In the genomic region with DNA sequence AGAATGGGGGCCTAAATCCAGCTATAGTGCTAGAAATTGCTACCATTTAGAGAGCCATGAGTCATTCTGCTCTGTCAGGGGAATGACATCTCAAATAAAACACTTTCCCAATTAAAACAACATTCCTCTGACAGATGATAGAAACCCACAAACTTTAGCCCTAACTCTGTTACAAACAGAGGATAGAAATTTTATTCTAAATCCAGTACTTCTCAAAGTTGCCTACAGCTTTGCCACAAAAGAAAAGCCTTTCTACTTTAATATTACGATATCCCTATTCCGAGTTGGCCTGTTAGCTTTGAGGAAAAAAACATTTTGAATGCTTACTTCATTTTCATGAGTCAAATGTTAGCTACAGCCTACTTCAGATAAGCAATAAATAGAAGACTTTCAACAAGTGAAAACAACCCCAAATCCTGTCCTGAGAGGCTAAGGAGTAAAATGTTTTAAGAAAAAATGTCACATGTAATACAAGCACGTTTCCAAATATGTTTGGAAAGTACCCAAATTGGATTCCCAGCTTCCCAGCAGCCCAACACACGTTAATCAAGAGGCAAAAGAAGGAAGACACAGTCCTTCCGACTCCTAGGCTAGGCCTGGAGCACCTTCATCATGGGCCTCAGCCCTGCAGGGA, we compare ENCODE assay signal across 11 cellular contexts.
A peak's percentile ranks its signal among the peaks of the same experiment; 100 is the strongest.
DNase-seq lines count a peak whose midpoint lies in the region; ATAC-seq and TF ChIP-seq lines count a peak whose summit lies in the region.
"Had no signal": no experiment of that assay in that cellular context is flagged by ENCODE, and none has a peak within 500 bp of the region (broad histone marks: within the 10 kb centered on the region; RNA-seq: fewer than 3 reads in every experiment).

No MANE protein-coding gene starts in this region.

- H3K27ac ChIP-seq in tibial artery (peak overlapping the region; percentile 65 to 77), neural progenitor cell (no peak overlapping the region)

- H3F3A ChIP-seq in neural progenitor cell (ENCODE audit: low read depth) = peaks cover 14% of the 10 kb centered on the region

- H3K27me3 ChIP-seq in tibial artery = no peaks in the 10 kb centered on the region
- H3K27me3 ChIP-seq in neural progenitor cell = no peaks in the 10 kb centered on the region

- H3K4me3 ChIP-seq in tibial artery (no peak overlapping the region), neural progenitor cell (no peak overlapping the region)

- H3K4me1 ChIP-seq in tibial artery (peaks cover 0 to 21% (median 10%) of the 10 kb centered on the region in 4 donors), neural progenitor cell (peaks cover 6% of the 10 kb centered on the region)

- H3K27me3 Mint-ChIP-seq in chondrocyte (ENCODE audit: low read depth) (no peaks in the 10 kb centered on the region), neural progenitor cell (ENCODE audit: insufficient read depth, low read depth) (no peaks in the 10 kb centered on the region)
- H3K27me3 Mint-ChIP-seq in activated T-cell treated with anti-CD3 and anti-CD28 coated beads, Interleukin-2, amount 50 U/mL, for 4 hours (ENCODE audit: low read depth) = no peaks in the 10 kb centered on the region
- H3K27me3 Mint-ChIP-seq: activated naive CD8-positive, alpha-beta T cell had no signal

- peaks cover 20 to 24% (median 23%) of the 10 kb centered on the region in 3 donors for H3K36me3 ChIP-seq in tibial artery
- peaks cover 14% of the 10 kb centered on the region for H3K36me3 ChIP-seq in neural progenitor cell

- H3K9me3 ChIP-seq in tibial artery (no peaks in the 10 kb centered on the region), neural progenitor cell (ENCODE audit: low read depth) (no peaks in the 10 kb centered on the region)

- ATAC-seq in activated T-cell treated with anti-CD3 and anti-CD28 coated beads, Interleukin-2, amount 50 U/mL, for 4 hours = no peak

- TF ChIP-seq CTCF in chondrocyte (IDR thresholded peaks at IDR 0.05) = no peak
- TF ChIP-seq CTCF in tibial artery (IDR thresholded peaks at IDR 0.05) = no peak
- TF ChIP-seq CTCF in neural progenitor cell (IDR thresholded peaks at IDR 0.05) = no peak

- H3K36me3 Mint-ChIP-seq in chondrocyte (ENCODE audit: low read depth) (no peaks in the 10 kb centered on the region), neural progenitor cell (peaks cover 45% of the 10 kb centered on the region)
- peaks cover 16% of the 10 kb centered on the region for H3K36me3 Mint-ChIP-seq in activated T-cell treated with anti-CD3 and anti-CD28 coated beads, Interleukin-2, amount 50 U/mL, for 4 hours (ENCODE audit: insufficient read depth)

- peak; percentile 89 for DNase-seq in HT1080 (ENCODE audit: low read depth)
- no peak for DNase-seq in chondrocyte (ENCODE audit: low spot score)
- peak; percentile 64 for DNase-seq in kidney tubule cell (ENCODE audit: low spot score)
- no peak for DNase-seq in tibial artery
- DNase-seq in NCI-H1105 (lab: John Stamatoyannopoulos, UW) = no peak
- no peak for DNase-seq in neural progenitor cell (ENCODE audit: low spot score)
- DNase-seq in GOT3 (lab: John Stamatoyannopoulos, UW) = no peak
- DNase-seq in activated T-cell treated with anti-CD3 and anti-CD28 coated beads, Interleukin-2, amount 50 U/mL, for 4 hours = no peak
- DNase-seq: Kasumi-1, NCI-H774 had no signal

- no peak overlapping the region for H2AFZ ChIP-seq in neural progenitor cell (replicated peaks)

- H4K20me1 ChIP-seq in neural progenitor cell (ENCODE audit: low read depth) = peaks cover 11% of the 10 kb centered on the region

- peak overlapping the region; percentile 92 for H3K27ac Mint-ChIP-seq in chondrocyte (ENCODE audit: unreplicated experiment)
- H3K27ac Mint-ChIP-seq in neural progenitor cell = no peak overlapping the region
- H3K27ac Mint-ChIP-seq: activated naive CD8-positive, alpha-beta T cell had no signal

- peaks cover 27% of the 10 kb centered on the region for H3K4me1 Mint-ChIP-seq in chondrocyte (ENCODE audit: low read depth)
- peaks cover 10% of the 10 kb centered on the region for H3K4me1 Mint-ChIP-seq in neural progenitor cell
- H3K4me1 Mint-ChIP-seq in activated T-cell treated with anti-CD3 and anti-CD28 coated beads, Interleukin-2, amount 50 U/mL, for 4 hours (ENCODE audit: low read depth) = no peaks in the 10 kb centered on the region

- H3K4me3 Mint-ChIP-seq in chondrocyte (ENCODE audit: unreplicated experiment) (peak overlapping the region; percentile 31), neural progenitor cell (no peak overlapping the region)
- no peak overlapping the region for H3K4me3 Mint-ChIP-seq in activated T-cell treated with anti-CD3 and anti-CD28 coated beads, Interleukin-2, amount 50 U/mL, for 4 hours
- H3K4me3 Mint-ChIP-seq: activated naive CD8-positive, alpha-beta T cell had no signal

- H3K4me2 ChIP-seq in neural progenitor cell = no peak overlapping the region

- H3K9ac ChIP-seq in neural progenitor cell = no peak overlapping the region

- no peaks in the 10 kb centered on the region for H3K9me3 Mint-ChIP-seq in chondrocyte (ENCODE audit: low read depth)
- H3K9me3 Mint-ChIP-seq in neural progenitor cell = peaks cover 2% of the 10 kb centered on the region
- H3K9me3 Mint-ChIP-seq in activated T-cell treated with anti-CD3 and anti-CD28 coated beads, Interleukin-2, amount 50 U/mL, for 4 hours = no peaks in the 10 kb centered on the region

- H3K79me2 ChIP-seq in neural progenitor cell (ENCODE audit: low read depth) = no peaks in the 10 kb centered on the region

- intact Hi-C loops in tibial artery (cut with DNase I; ENCODE audit: low total_unique reads) = no loop called here

Comparison
In these comparisons a context has a peak if more than half of its experiments do, and no peak if none do; other contexts are left out.
1. DNase-seq: peak in HT1080 (single experiment) and kidney tubule cell (single experiment); none in chondrocyte (single experiment), tibial artery (0 of 2), NCI-H1105 (single experiment), neural progenitor cell (single experiment), GOT3 (single experiment) and activated T-cell treated with anti-CD3 and anti-CD28 coated beads, Interleukin-2, amount 50 U/mL, for 4 hours (single experiment).